Comparison of ENCODE assay signal across 8 cellular contexts in the genomic region with DNA sequence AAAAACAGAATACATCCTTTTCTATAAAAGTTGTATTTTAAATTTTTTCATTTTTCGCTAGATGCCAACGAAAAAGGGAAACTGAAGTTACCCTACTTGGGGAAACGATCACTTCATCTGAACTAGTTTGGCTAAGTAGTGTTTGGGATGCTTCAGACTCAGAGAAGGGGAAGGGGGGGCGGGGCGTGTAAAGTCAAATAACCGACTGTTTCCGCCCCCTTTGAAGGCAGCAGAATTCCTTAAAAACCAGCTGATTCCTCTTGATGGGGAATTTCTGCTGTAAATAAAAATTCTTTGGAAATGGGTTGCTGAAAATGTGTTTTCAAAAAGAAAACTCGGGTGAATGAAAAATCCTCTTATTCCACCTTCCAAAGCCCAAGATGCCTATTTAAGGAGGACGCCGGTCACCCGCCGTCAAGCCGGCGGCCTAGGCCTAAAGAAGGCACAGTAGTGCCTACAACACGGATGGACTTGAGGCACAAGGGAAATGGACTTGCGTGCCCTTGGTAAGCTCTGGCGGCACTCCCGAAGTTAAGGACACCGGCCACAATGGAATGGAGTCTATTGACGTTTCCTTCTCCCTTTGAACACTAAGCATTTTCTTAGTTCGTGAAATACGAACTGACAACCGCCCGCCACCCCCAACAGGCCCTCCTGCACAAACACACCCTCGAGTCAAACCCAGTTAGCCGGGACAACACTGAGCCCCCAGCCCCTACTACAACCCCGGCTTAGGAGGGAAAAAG. TPM values are rescaled to one million over a fixed set of nuclear protein-coding genes. Genes with fewer than 3 reads are reported as not detected.
DNase-seq lines count a peak whose midpoint lies in the region; ATAC-seq and TF ChIP-seq lines count a peak whose summit lies in the region.

No MANE protein-coding gene starts in this region.

- H3K4me3 Mint-ChIP-seq in type B pancreatic cell = peak overlapping the region; percentile 100

- peaks cover 27% of the 10 kb centered on the region for H3K4me1 Mint-ChIP-seq in type B pancreatic cell (ENCODE audit: unreplicated experiment)

- H3K27ac Mint-ChIP-seq in type B pancreatic cell = peak overlapping the region; percentile 99

- no peaks in the 10 kb centered on the region for H3K36me3 ChIP-seq in muscle layer of colon (ENCODE audit: insufficient read depth, low read length)

- DNase-seq in AG20443 (ENCODE audit: low spot score) (peak; percentile 54), GM19240 (ENCODE audit: insufficient read length, low spot score) (peak; percentile 28), NCI-H69 (lab: John Stamatoyannopoulos, UW) (peak; percentile 87), fibroblast of gingiva (ENCODE audit: low read depth) (peak; percentile 67), type B pancreatic cell (ENCODE audit: extremely low spot score, unreplicated experiment) (no peak)
- peak; percentile 34 for DNase-seq in activated T-cell treated with anti-CD3 and anti-CD28 coated beads, Interleukin-2, amount 50 U/mL, for 1 hour

- no peaks in the 10 kb centered on the region for H3K27me3 ChIP-seq in muscle layer of colon (ENCODE audit: control insufficient read depth in 1 of 2, insufficient read depth in 2 of 2, low read length in 2 of 2)

- peaks cover 4% of the 10 kb centered on the region for H3K27me3 Mint-ChIP-seq in type B pancreatic cell

- peak overlapping the region; percentile 64 to 87 for H3K4me3 ChIP-seq in muscle layer of colon (ENCODE audit: low read depth in 1 of 2, low read length in 2 of 2)

- H3K4me1 ChIP-seq in muscle layer of colon (ENCODE audit: insufficient read depth, low read length) = peaks cover 34% of the 10 kb centered on the region

- ATAC-seq in HG02642 (IDR thresholded peaks at IDR 0.05; ENCODE audit: poor library complexity, unreplicated experiment) = no peak

- H3K9me3 ChIP-seq in muscle layer of colon (ENCODE audit: low read length) = no peaks in the 10 kb centered on the region

- peak overlapping the region; percentile 98 for H3K27ac ChIP-seq in muscle layer of colon (ENCODE audit: low read depth, low read length)

- no peaks in the 10 kb centered on the region for H3K9me3 Mint-ChIP-seq in type B pancreatic cell

- TF ChIP-seq CTCF in type B pancreatic cell (conservative IDR thresholded peaks at IDR 0.05) = no peak

- peak overlapping the region; percentile 74 for H3K9ac ChIP-seq in muscle layer of colon (ENCODE audit: low read length)

- peaks cover 4% of the 10 kb centered on the region for H3K36me3 Mint-ChIP-seq in type B pancreatic cell

RNA-seq across cellular contexts. Expression of gene ATXN2, which starts 2.0 kb away (rescaled TPM):
- total RNA-seq in type B pancreatic cell (ENCODE audit: low replicate concordance) = 63.4 and 80.9 TPM in 2 replicates
